ENCODE assay signal across 20 cellular contexts in genomic region chr4:8523175-8523574, GRCh38. TPM values are rescaled to one million over a fixed set of nuclear protein-coding genes. Genes with fewer than 3 reads are reported as not detected.
DNase-seq lines count a peak whose midpoint lies in the region; ATAC-seq, FAIRE-seq and TF ChIP-seq lines count a peak whose summit lies in the region.
"Had no signal": no experiment of that assay in that cellular context is flagged by ENCODE, and none has a peak within 500 bp of the region (broad histone marks: within the 10 kb centered on the region; RNA-seq: fewer than 3 reads in every experiment).

No MANE protein-coding gene starts in this region.

- H3K9ac ChIP-seq in mesenchymal stem cell (ENCODE audit: low read length): no peak overlapping the region
- H3K9ac ChIP-seq: GM23248 had no signal

- H3K14ac ChIP-seq in mesenchymal stem cell (ENCODE audit: low read length in 2 of 2): no peak overlapping the region

- H3K4me2 ChIP-seq in mesenchymal stem cell (ENCODE audit: low read length, poor library complexity, severe bottlenecking): no peak overlapping the region

- H3K27ac ChIP-seq in body of pancreas: no peak overlapping the region
- no peak overlapping the region for H3K27ac ChIP-seq in mesenchymal stem cell (ENCODE audit: low read length, poor library complexity, severe bottlenecking)
- H3K27ac ChIP-seq in pancreas: no peak overlapping the region
- H3K27ac ChIP-seq: GM23248, HL-60 had no signal

- ATAC-seq in body of pancreas (peak; percentile 48), pancreas (peak in 3 of 4 donors; percentile 65 to 77 (median 66)), GM19467 (IDR thresholded peaks at IDR 0.05; ENCODE audit: unreplicated experiment) (no peak)

- H4K8ac ChIP-seq in mesenchymal stem cell (ENCODE audit: low read length): no peak overlapping the region

- no peak overlapping the region for H3K23ac ChIP-seq in mesenchymal stem cell (ENCODE audit: low read length in 2 of 2)

- peak in 3 of 4 donors; percentile 50 to 66 (median 53) for DNase-seq in body of pancreas
- DNase-seq in mesenchymal stem cell: no peak
- DNase-seq in pancreas: peak in 4 of 6 donors; percentile 31 to 58 (median 48)
- DNase-seq in RKO (ENCODE audit: low spot score): no peak
- DNase-seq in GM10266 (ENCODE audit: extremely low spot score): no peak
- DNase-seq in GM20000 (ENCODE audit: low spot score): no peak
- DNase-seq: ACHN; BE2C; C1 segment of cervical spinal cord; CD4-positive, alpha-beta T cell; DMS153; DMS79; GDM1; GM23248; HCEC 1CT had no signal

- H3K27me3 ChIP-seq in body of pancreas: no peaks in the 10 kb centered on the region
- H3K27me3 ChIP-seq in mesenchymal stem cell (ENCODE audit: control insufficient read depth in 1 of 2, insufficient read depth in 1 of 2, low read length in 2 of 2): peaks cover 0 to 2% of the 10 kb centered on the region in 2 experiments
- H3K27me3 ChIP-seq in pancreas: no peaks in the 10 kb centered on the region
- H3K27me3 ChIP-seq: BE2C had no signal

- no peak for TF ChIP-seq POLR2A in body of pancreas (IDR thresholded peaks at IDR 0.05)

- no peaks in the 10 kb centered on the region for H3K4me1 ChIP-seq in body of pancreas
- H3K4me1 ChIP-seq in mesenchymal stem cell (ENCODE audit: control insufficient read depth, insufficient read depth, low read depth, low read length): peaks cover 19% of the 10 kb centered on the region
- H3K4me1 ChIP-seq in pancreas: no peaks in the 10 kb centered on the region
- H3K4me1 ChIP-seq: BE2C had no signal

- H2BK120ac ChIP-seq in mesenchymal stem cell (ENCODE audit: low read depth, low read length): no peak overlapping the region

- H2AK5ac ChIP-seq in mesenchymal stem cell (ENCODE audit: low read length, severe bottlenecking): no peak overlapping the region

- TF ChIP-seq CTCF in body of pancreas (IDR thresholded peaks at IDR 0.05) (no peak), pancreas (IDR thresholded peaks at IDR 0.05) (no peak), GM10266 (IDR thresholded peaks at IDR 0.05; ENCODE audit: control insufficient read depth, insufficient read depth, low read depth, missing control alignments) (no peak), GM20000 (IDR thresholded peaks at IDR 0.05; ENCODE audit: extremely low read depth, missing control alignments) (no peak)

- peak overlapping the region in 1 of 2 experiments; percentile 26 for H3K18ac ChIP-seq in mesenchymal stem cell (ENCODE audit: low read depth in 1 of 2, low read length in 2 of 2)

- H4K91ac ChIP-seq in mesenchymal stem cell (ENCODE audit: low read length): peak overlapping the region; percentile 11

- no peak overlapping the region for H2BK15ac ChIP-seq in mesenchymal stem cell (ENCODE audit: low read depth, poor library complexity, severe bottlenecking)

- intact Hi-C loops in body of pancreas (cut with DNase I) (no loop called here), pancreas (cut with DNase I) (no loop called here)

- H3K36me3 ChIP-seq in body of pancreas (replicated peaks in 1 of 2; ENCODE audit: insufficient read depth in 1 of 2, low read depth in 2 of 2): no peaks in the 10 kb centered on the region
- no peaks in the 10 kb centered on the region for H3K36me3 ChIP-seq in mesenchymal stem cell (ENCODE audit: control insufficient read depth in 1 of 2, insufficient read depth in 2 of 2, low read depth in 1 of 2, low read length in 2 of 2)
- no peaks in the 10 kb centered on the region for H3K36me3 ChIP-seq in pancreas
- H3K36me3 ChIP-seq: BE2C had no signal

- no peak for FAIRE-seq in pancreas (lab: Jason Lieb, UNC)
- FAIRE-seq: H54 had no signal

- H2AFZ ChIP-seq in mesenchymal stem cell (ENCODE audit: low read depth, low read length): no peak overlapping the region
- H2AFZ ChIP-seq: GM23248 had no signal

- no peaks in the 10 kb centered on the region for H3K79me1 ChIP-seq in mesenchymal stem cell (replicated peaks; ENCODE audit: low read length, poor library complexity, severe bottlenecking)

- H2BK12ac ChIP-seq in mesenchymal stem cell (ENCODE audit: low read length in 2 of 2): peak overlapping the region in 1 of 2 experiments; percentile 21

- no peak overlapping the region for H3K4me3 ChIP-seq in body of pancreas
- no peak overlapping the region for H3K4me3 ChIP-seq in mesenchymal stem cell (ENCODE audit: insufficient read depth in 1 of 2, low read depth in 1 of 2, low read length in 2 of 2)
- H3K4me3 ChIP-seq in pancreas: no peak overlapping the region
- H3K4me3 ChIP-seq: GM23248 had no signal

- WGBS in body of pancreas, 2 donors: 39 to 66% methylated on average over 11 to 13 of the region's 13 CpGs
- WGBS in mesenchymal stem cell: 83% methylated on average over 13 of the region's 13 CpGs
- 44 to 69% methylated on average over 13 of the region's 13 CpGs for WGBS in pancreas, 2 donors

- no peak overlapping the region for H2BK5ac ChIP-seq in mesenchymal stem cell (ENCODE audit: low read depth, low read length, poor library complexity, severe bottlenecking)

- H3K9me3 ChIP-seq in body of pancreas (no peaks in the 10 kb centered on the region), mesenchymal stem cell (ENCODE audit: control insufficient read depth, low read length) (peaks cover 26% of the 10 kb centered on the region), pancreas (no peaks in the 10 kb centered on the region)
- H3K9me3 ChIP-seq: BE2C had no signal

- H3K4ac ChIP-seq in mesenchymal stem cell (ENCODE audit: low read depth in 1 of 2, low read length in 2 of 2): no peak overlapping the region

RNA-seq across cellular contexts. Expression of gene GPR78, which starts 57.0 kb away (rescaled TPM):
- not detected for total RNA-seq in body of pancreas
- 0.04 TPM for polyA plus RNA-seq in mesenchymal stem cell (2013, experiment 1 of 2)
- polyA plus RNA-seq in mesenchymal stem cell (2013, experiment 2 of 2): 0.12 TPM
- total RNA-seq in pancreas: not detected
- under 1 TPM; 0.02 to 0.04 TPM for polyA plus RNA-seq in pancreas
- total RNA-seq: CD4-positive, alpha-beta T cell; Daoy; GM23248; HT1080 had no signal

Comparison
In these comparisons a context has a peak if more than half of its experiments do, and no peak if none do; other contexts are left out.
1. DNase-seq: peak in body of pancreas (3 of 4) and pancreas (4 of 6); none in mesenchymal stem cell (single experiment), RKO (single experiment), GM10266 (single experiment) and GM20000 (single experiment).